1 cellular context compared by ENCODE assay signal in the genomic region with DNA sequence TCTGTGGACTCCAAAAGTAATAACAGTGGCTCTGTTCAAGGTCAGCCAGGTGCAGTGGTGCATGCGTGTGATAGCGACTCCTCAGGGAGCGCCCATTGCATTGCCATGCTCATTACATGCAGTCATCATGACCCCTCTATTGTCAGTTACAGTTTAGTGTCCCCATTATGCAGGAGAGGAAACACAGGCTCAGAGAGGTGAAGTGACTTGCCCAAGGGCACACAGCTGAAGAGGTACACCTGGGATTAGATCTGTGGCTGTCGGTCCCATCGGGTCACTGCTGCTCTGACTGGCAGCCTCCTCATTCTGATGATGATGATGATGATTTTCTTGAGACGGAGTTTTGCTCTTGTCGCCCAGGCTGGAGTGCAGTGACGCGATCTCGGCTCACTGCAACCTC.
TF ChIP-seq lines count a peak whose summit lies in the region.

No MANE protein-coding gene starts in this region.

TF ChIP-seq in HepG2, 621 proteins besides CTCF, POLR2A, EP300 and RAD21:
- TF ChIP-seq ZC3H13 (CRISPR knock-in tag; IDR thresholded peaks at IDR 0.05) (no peak), NFKBIZ (CRISPR knock-in tag; IDR thresholded peaks at IDR 0.05) (no peak), TEF (CRISPR knock-in tag; IDR thresholded peaks at IDR 0.05) (no peak), ZNF768 (CRISPR knock-in tag; IDR thresholded peaks at IDR 0.05) (peak; percentile 92), FOSL1 (CRISPR knock-in tag; IDR thresholded peaks at IDR 0.05; ENCODE audit: borderline replicate concordance) (no peak), ZBED4 (CRISPR knock-in tag; IDR thresholded peaks at IDR 0.05; ENCODE audit: borderline replicate concordance) (no peak), CREB1 (IDR thresholded peaks at IDR 0.05) (0 out of 2 replicates have a peak, but pooled peaks have one; percentile 25), CREB1 (CRISPR knock-in tag; IDR thresholded peaks at IDR 0.05) (no peak)
TF ChIP-seq in HepG2: peak in this region for 2.
